Comparison of ENCODE assay signal across 8 cellular contexts in the genomic region with DNA sequence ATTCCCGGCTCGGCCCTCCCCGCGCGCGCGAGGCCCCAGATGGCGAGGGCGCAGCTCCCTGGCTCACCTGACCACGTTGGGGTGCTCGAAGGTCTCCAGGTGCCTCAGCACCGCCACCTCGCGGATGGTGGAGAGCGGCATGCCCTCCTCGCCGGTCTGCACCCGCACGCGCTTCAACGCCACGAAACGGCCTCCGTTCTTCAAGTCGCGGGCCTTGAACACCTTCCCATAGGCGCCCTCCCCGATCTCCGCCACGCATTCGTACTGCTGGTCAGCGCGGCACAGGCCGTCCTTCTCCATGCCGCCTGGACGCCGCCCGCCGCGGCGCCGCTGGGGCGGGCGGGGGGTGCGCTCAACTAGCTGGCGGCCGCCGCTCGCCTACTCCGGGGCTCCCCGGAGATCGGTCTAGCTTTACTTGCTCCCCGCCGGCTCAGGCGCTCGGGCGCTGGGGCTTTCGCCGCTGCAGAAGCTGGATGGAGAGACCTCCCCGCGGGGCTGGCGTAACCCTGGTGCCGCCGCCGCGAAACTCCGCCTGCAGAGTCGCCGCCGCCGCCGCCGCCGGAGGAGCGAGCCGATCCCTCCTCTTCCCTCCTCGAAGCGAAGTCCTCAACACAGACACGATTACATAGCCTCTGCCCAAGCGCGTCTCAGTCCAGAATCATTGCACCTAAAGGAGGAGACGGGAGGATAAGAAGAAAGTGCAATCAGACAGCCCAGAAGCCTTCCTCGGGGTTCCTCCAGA. TPM values are rescaled to one million over a fixed set of nuclear protein-coding genes. Genes with fewer than 3 reads are reported as not detected.
DNase-seq lines count a peak whose midpoint lies in the region; ATAC-seq, FAIRE-seq and TF ChIP-seq lines count a peak whose summit lies in the region.

No MANE protein-coding gene starts in this region.

- TF ChIP-seq CTCF in GM23338 (conservative IDR thresholded peaks at IDR 0.05; ENCODE audit: low read depth in 2 of 2) (peak; percentile 65 to 95), pancreas (IDR thresholded peaks at IDR 0.05) (peak; percentile 73 to 88 (median 80)), transverse colon (IDR thresholded peaks at IDR 0.05) (peak; percentile 86 to 96 (median 88))

- peak overlapping the region; percentile 96 for H3K4me3 Mint-ChIP-seq in GM23338
- peak overlapping the region; percentile 86 for H3K4me3 Mint-ChIP-seq in activated naive CD4-positive, alpha-beta T cell treated with anti-CD3 and anti-CD28 coated beads, Interleukin-2, amount 10 ng/mL, durations not matched to agents 7 days and 5 days

- no peaks in the 10 kb centered on the region for H3K9me2 ChIP-seq in GM23338 (ENCODE audit: insufficient read depth)

- no peaks in the 10 kb centered on the region; the same call in 2 of the 3 replicates for H3K9me3 Mint-ChIP-seq in GM23338
- no peaks in the 10 kb centered on the region for H3K9me3 Mint-ChIP-seq in activated naive CD4-positive, alpha-beta T cell treated with anti-CD3 and anti-CD28 coated beads, Interleukin-2, amount 10 ng/mL, durations not matched to agents 7 days and 5 days

- peaks cover 8% of the 10 kb centered on the region; the same call in 2 of the 3 replicates for H3K36me3 Mint-ChIP-seq in GM23338 (ENCODE audit: low read depth)
- peaks cover 51% of the 10 kb centered on the region for H3K36me3 Mint-ChIP-seq in activated naive CD4-positive, alpha-beta T cell treated with anti-CD3 and anti-CD28 coated beads, Interleukin-2, amount 10 ng/mL, durations not matched to agents 7 days and 5 days

- H3K4me1 Mint-ChIP-seq in GM23338 = peaks cover 41% of the 10 kb centered on the region
- H3K4me1 Mint-ChIP-seq in activated naive CD4-positive, alpha-beta T cell treated with anti-CD3 and anti-CD28 coated beads, Interleukin-2, amount 10 ng/mL, durations not matched to agents 7 days and 5 days = peaks cover 45% of the 10 kb centered on the region

- peaks cover 19% of the 10 kb centered on the region for H3K27me3 ChIP-seq in GM23338 (ENCODE audit: insufficient read depth)
- no peaks in the 10 kb centered on the region for H3K27me3 ChIP-seq in pancreas
- no peaks in the 10 kb centered on the region for H3K27me3 ChIP-seq in transverse colon

- ATAC-seq in GM23338 (peak; percentile 67), pancreas (peak; percentile 76 to 87 (median 86))

- H2AFZ ChIP-seq in GM23338 = peak overlapping the region; percentile 33

- FAIRE-seq in pancreas (lab: Jason Lieb, UNC) = no peak

- H3K9me3 ChIP-seq in pancreas (no peaks in the 10 kb centered on the region), transverse colon (no peaks in the 10 kb centered on the region)

- intact Hi-C loops in head of caudate nucleus (cut with DNase I) = loop anchor here (2.0 to 10.0 kb wide), 3 partner anchors 136 to 222 kb away; no protein-coding TSS in a partner anchor
- intact Hi-C loops in pancreas (cut with DNase I) = loop anchor here in 2 of 3 donors (5.0 to 10.0 kb wide), 3 partner anchors 128 to 206 kb away; no protein-coding TSS in a partner anchor
- intact Hi-C loops in transverse colon (cut with DNase I; ENCODE audit: low total_unique reads) = loop anchor here (5.0 to 10.0 kb wide), 2 partner anchors 116 to 218 kb away; no protein-coding TSS in a partner anchor

- no peaks in the 10 kb centered on the region for H3K36me3 ChIP-seq in GM23338 (ENCODE audit: insufficient read depth)
- no peaks in the 10 kb centered on the region for H3K36me3 ChIP-seq in pancreas
- no peaks in the 10 kb centered on the region for H3K36me3 ChIP-seq in transverse colon

- H3K4me3 ChIP-seq in GM23338 (peak overlapping the region; percentile 70), pancreas (peak overlapping the region; percentile 63 to 85 (median 76)), transverse colon (peak overlapping the region; percentile 65 to 89 (median 80))

- in situ Hi-C loops in SK-MEL-5 (cut with HindIII; ENCODE audit: low pct_unique_long_range_greater_than_20kb, low sequenced_read_pairs) (no loop called here), transverse colon (cut with MboI; ENCODE audit: low pct_ligation_motif_present in 1 of 4, low pct_unique_long_range_greater_than_20kb in 1 of 4, low sequenced_read_pairs in 3 of 4) (loop anchor here (5.0 to 10.0 kb wide), 4 partner anchors 138 to 208 kb away; no protein-coding TSS in a partner anchor)

- peaks cover 54% of the 10 kb centered on the region for H3K4me1 ChIP-seq in GM23338 (ENCODE audit: insufficient read depth)
- H3K4me1 ChIP-seq in pancreas = peaks cover 0 to 36% (median 35%) of the 10 kb centered on the region in 3 donors
- peaks cover 13 to 51% (median 31%) of the 10 kb centered on the region in 4 donors for H3K4me1 ChIP-seq in transverse colon

- peaks cover 42% of the 10 kb centered on the region for H3K27me3 Mint-ChIP-seq in GM23338 (ENCODE audit: insufficient read depth, low read depth, poor library complexity)
- H3K27me3 Mint-ChIP-seq in activated naive CD4-positive, alpha-beta T cell treated with anti-CD3 and anti-CD28 coated beads, Interleukin-2, amount 10 ng/mL, durations not matched to agents 7 days and 5 days = peaks cover 29% of the 10 kb centered on the region

- H3K27ac ChIP-seq in GM23338 (ENCODE audit: low read depth) (no peak overlapping the region), pancreas (peak overlapping the region; percentile 34 to 89 (median 76)), transverse colon (peak overlapping the region; percentile 92 to 94 (median 93))

- H4K20me1 ChIP-seq in GM23338 (replicated peaks; ENCODE audit: insufficient read depth) = no peaks in the 10 kb centered on the region

- H3F3A ChIP-seq in GM23338 (replicated peaks; ENCODE audit: low read depth) = no peaks in the 10 kb centered on the region

- peak; percentile 31 for TF ChIP-seq POLR2A in transverse colon (IDR thresholded peaks at IDR 0.05)

- CTCF ChIA-PET in activated naive CD4-positive, alpha-beta T cell treated with anti-CD3 and anti-CD28 coated beads, Interleukin-2, amount 10 ng/mL, durations not matched to agents 7 days and 5 days (lab: Charles Lee) = interaction anchor here (0.5 to 3.7 kb wide), 30 partner anchors 10 to 351 kb away, joined by 3 to 40 read pairs (median 3); a partner anchor contains a TSS

- no peak for TF ChIP-seq EP300 in transverse colon (IDR thresholded peaks at IDR 0.05; ENCODE audit: low read depth)

- no peak overlapping the region for H3K27ac Mint-ChIP-seq in GM23338
- peak overlapping the region; percentile 96 for H3K27ac Mint-ChIP-seq in activated naive CD4-positive, alpha-beta T cell treated with anti-CD3 and anti-CD28 coated beads, Interleukin-2, amount 10 ng/mL, durations not matched to agents 7 days and 5 days

- H3K79me2 ChIP-seq in GM23338 (replicated peaks; ENCODE audit: insufficient read depth) = peaks cover 27% of the 10 kb centered on the region

- WGBS in pancreas, 2 donors = 0% methylated on average over 70 to 83 of the region's 83 CpGs
- 0% methylated on average over 1 to 83 of the region's 83 CpGs for WGBS in transverse colon (ENCODE audit: low coverage in 1 of 2), 2 donors

- H3K4me2 ChIP-seq in GM23338 = peak overlapping the region; percentile 92

- DNase-seq in ELR (ENCODE audit: low read depth) (peak; percentile 87), GM23338 (ENCODE audit: low spot score) (peak; percentile 94), LHCN-M2 (ENCODE audit: low read depth) (peak; percentile 87), SK-MEL-5 (ENCODE audit: low read depth, low spot score) (peak; percentile 90), head of caudate nucleus (peak; percentile 74 to 95 (median 90)), pancreas (peak; percentile 86 to 94 (median 90)), transverse colon (peak; percentile 93)
- DNase-seq in activated naive CD4-positive, alpha-beta T cell treated with anti-CD3 and anti-CD28 coated beads, Interleukin-2, amount 10 ng/mL, durations not matched to agents 7 days and 5 days = peak; percentile 93

TF ChIP-seq in GM23338, 12 proteins besides CTCF, POLR2A, EP300 and RAD21:
- no peak for TF ChIP-seq STAT1 (IDR thresholded peaks at IDR 0.05; ENCODE audit: unreplicated experiment)
- TF ChIP-seq, protein P1, sequence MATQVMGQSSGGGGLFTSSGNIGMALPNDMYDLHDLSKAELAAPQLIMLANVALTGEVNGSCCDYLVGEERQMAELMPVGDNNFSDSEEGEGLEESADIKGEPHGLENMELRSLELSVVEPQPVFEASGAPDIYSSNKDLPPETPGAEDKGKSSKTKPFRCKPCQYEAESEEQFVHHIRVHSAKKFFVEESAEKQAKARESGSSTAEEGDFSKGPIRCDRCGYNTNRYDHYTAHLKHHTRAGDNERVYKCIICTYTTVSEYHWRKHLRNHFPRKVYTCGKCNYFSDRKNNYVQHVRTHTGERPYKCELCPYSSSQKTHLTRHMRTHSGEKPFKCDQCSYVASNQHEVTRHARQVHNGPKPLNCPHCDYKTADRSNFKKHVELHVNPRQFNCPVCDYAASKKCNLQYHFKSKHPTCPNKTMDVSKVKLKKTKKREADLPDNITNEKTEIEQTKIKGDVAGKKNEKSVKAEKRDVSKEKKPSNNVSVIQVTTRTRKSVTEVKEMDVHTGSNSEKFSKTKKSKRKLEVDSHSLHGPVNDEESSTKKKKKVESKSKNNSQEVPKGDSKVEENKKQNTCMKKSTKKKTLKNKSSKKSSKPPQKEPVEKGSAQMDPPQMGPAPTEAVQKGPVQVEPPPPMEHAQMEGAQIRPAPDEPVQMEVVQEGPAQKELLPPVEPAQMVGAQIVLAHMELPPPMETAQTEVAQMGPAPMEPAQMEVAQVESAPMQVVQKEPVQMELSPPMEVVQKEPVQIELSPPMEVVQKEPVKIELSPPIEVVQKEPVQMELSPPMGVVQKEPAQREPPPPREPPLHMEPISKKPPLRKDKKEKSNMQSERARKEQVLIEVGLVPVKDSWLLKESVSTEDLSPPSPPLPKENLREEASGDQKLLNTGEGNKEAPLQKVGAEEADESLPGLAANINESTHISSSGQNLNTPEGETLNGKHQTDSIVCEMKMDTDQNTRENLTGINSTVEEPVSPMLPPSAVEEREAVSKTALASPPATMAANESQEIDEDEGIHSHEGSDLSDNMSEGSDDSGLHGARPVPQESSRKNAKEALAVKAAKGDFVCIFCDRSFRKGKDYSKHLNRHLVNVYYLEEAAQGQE (IDR thresholded peaks at IDR 0.05; ENCODE audit: unreplicated experiment) = no peak
- peak; percentile 39; the same call in 1 of the 2 replicates for TF ChIP-seq POLR2AphosphoS5 (IDR thresholded peaks at IDR 0.05; ENCODE audit: low read depth)
TF ChIP-seq in GM23338: peak in this region for 1.

RNA-seq across cellular contexts. Expression of a gene that starts 3.2 kb away (rescaled TPM):
- total RNA-seq in GM23338 (2014; rRNA removed; shearing (Covaris generic)) = 18.4 and 23.7 TPM in 2 replicates
- polyA plus RNA-seq in GM23338 (2016; fragmentation: Nextera tagmentation; extraction: Ambion mirVana) = 7.1 and 7.4 TPM in 2 replicates
- total RNA-seq in LHCN-M2 (2014; rRNA removed) = 66.1 and 66.2 TPM in 2 replicates
- 19.8 TPM for polyA plus RNA-seq in LHCN-M2 (2012)
- 26.9 and 31.0 TPM in 2 replicates for total RNA-seq in SK-MEL-5 (2014; rRNA removed; shearing (Covaris generic))
- 20.7 and 27.5 TPM in 2 replicates for polyA plus RNA-seq in SK-MEL-5 (2015; cell fraction: cytosol; rRNA removed)
- polyA plus RNA-seq in SK-MEL-5 (2015; cell fraction: nucleus; rRNA removed) = 14.2 and 30.9 TPM in 2 replicates
- 10 to 100 TPM; 15.3 to 33.4 (median 20.3) TPM for total RNA-seq in pancreas
- polyA plus RNA-seq in pancreas = 1 to 10 TPM; 2.4 to 2.7 TPM
- 10 to 100 TPM; 12.9 to 32.7 (median 21.6) TPM for total RNA-seq in transverse colon
